In genomic region chr13:111856571-111856970, GRCh38 we compare ENCODE assay signal across 32 cellular contexts.
"Had no signal": no experiment of that assay in that cellular context is flagged by ENCODE, and none has a peak within 500 bp of the region (broad histone marks: within the 10 kb centered on the region; RNA-seq: fewer than 3 reads in every experiment).

No MANE protein-coding gene starts in this region.

- H3K4me3 Mint-ChIP-seq: activated B cell treated with CpG ODN at 0.5 μM for 24 hours; activated CD4-positive, alpha-beta memory T cell treated with anti-CD3 and anti-CD28 coated beads for 36 hours; activated CD4-positive, alpha-beta T cell treated with anti-CD3 and anti-CD28 coated beads for 36 hours; activated CD4-positive, alpha-beta T cell treated with anti-CD3 and anti-CD28 coated beads, Interleukin-2, amount 10 ng/mL, durations not matched to agents 24 days and 14 days; activated naive CD4-positive, alpha-beta T cell treated with anti-CD3 and anti-CD28 coated beads for 36 hours; activated naive CD4-positive, alpha-beta T cell treated with anti-CD3 and anti-CD28 coated beads, Interleukin-2, amount 50 U/mL, for 24 hours; activated naive CD8-positive, alpha-beta T cell treated with anti-CD3 and anti-CD28 coated beads for 36 hours; activated T-helper 1 cell treated with anti-CD3 and anti-CD28 coated beads, Interleukin-12 subunit alpha, Interleukin-12 subunit beta, Interleukin-2, Interleukin-4 antibody, amounts not matched to agents 30 ng/mL and 10 ng/mL and 1 ng/mL, durations not matched to agents 14 hours and 24 hours and 36 hours; central memory CD8-positive, alpha-beta T cell; effector memory CD8-positive, alpha-beta T cell; T-helper 17 cell; T-helper 2 cell treated with Interferon-gamma antibody and Interleukin-4, amounts not matched to agents 5 μg/mL and 100 μg/mL, for 36 hours had no signal

- H3K4me3 ChIP-seq: ascending aorta, breast epithelium, cardiac muscle cell, esophagus squamous epithelium, gastroesophageal sphincter had no signal

- H3K36me3 ChIP-seq: ascending aorta, breast epithelium, cardiac muscle cell, esophagus squamous epithelium, gastroesophageal sphincter, WERI-Rb-1 had no signal

- H3K4me1 ChIP-seq: ascending aorta, breast epithelium, esophagus squamous epithelium, gastroesophageal sphincter had no signal

- ATAC-seq: activated CD4-positive, alpha-beta T cell treated with anti-CD3 and anti-CD28 coated beads for 36 hours; effector memory CD8-positive, alpha-beta T cell; gastroesophageal sphincter; T-helper 17 cell had no signal

- H3K9me3 Mint-ChIP-seq: activated CD4-positive, alpha-beta memory T cell treated with anti-CD3 and anti-CD28 coated beads for 36 hours; activated CD4-positive, alpha-beta T cell treated with anti-CD3 and anti-CD28 coated beads, Interleukin-2, amount 10 ng/mL, durations not matched to agents 24 days and 14 days; activated naive CD4-positive, alpha-beta T cell treated with anti-CD3 and anti-CD28 coated beads for 36 hours; activated naive CD4-positive, alpha-beta T cell treated with anti-CD3 and anti-CD28 coated beads, Interleukin-2, amount 50 U/mL, for 24 hours; activated naive CD8-positive, alpha-beta T cell treated with anti-CD3 and anti-CD28 coated beads for 36 hours; activated T-helper 1 cell treated with anti-CD3 and anti-CD28 coated beads, Interleukin-12 subunit alpha, Interleukin-12 subunit beta, Interleukin-2, Interleukin-4 antibody, amounts not matched to agents 30 ng/mL and 10 ng/mL and 1 ng/mL, durations not matched to agents 14 hours and 24 hours and 36 hours; activated T-helper 2 cell treated with anti-CD3 and anti-CD28 coated beads, Interferon-gamma antibody, Interleukin-2, Interleukin-4, amounts not matched to agents 10 μg/mL and 5 μg/mL and 100 μg/mL, durations not matched to agents 14 hours and 24 hours and 36 hours; central memory CD8-positive, alpha-beta T cell; T-helper 2 cell treated with Interferon-gamma antibody and Interleukin-4, amounts not matched to agents 5 μg/mL and 100 μg/mL, for 36 hours had no signal

- H3K27ac ChIP-seq: ascending aorta, breast epithelium, cardiac muscle cell, esophagus squamous epithelium, gastroesophageal sphincter, WERI-Rb-1 had no signal

- H3K27ac Mint-ChIP-seq: activated B cell treated with CpG ODN at 0.5 μM for 24 hours; activated CD4-positive, alpha-beta memory T cell treated with anti-CD3 and anti-CD28 coated beads for 36 hours; activated CD4-positive, alpha-beta T cell treated with anti-CD3 and anti-CD28 coated beads for 36 hours; activated CD4-positive, alpha-beta T cell treated with anti-CD3 and anti-CD28 coated beads, Interleukin-2, amount 10 ng/mL, durations not matched to agents 24 days and 14 days; activated naive CD4-positive, alpha-beta T cell treated with anti-CD3 and anti-CD28 coated beads for 36 hours; activated naive CD4-positive, alpha-beta T cell treated with anti-CD3 and anti-CD28 coated beads, Interleukin-2, amount 50 U/mL, for 24 hours; activated naive CD8-positive, alpha-beta T cell treated with anti-CD3 and anti-CD28 coated beads for 36 hours; activated T-helper 1 cell treated with anti-CD3 and anti-CD28 coated beads, Interleukin-12 subunit alpha, Interleukin-12 subunit beta, Interleukin-2, Interleukin-4 antibody, amounts not matched to agents 30 ng/mL and 10 ng/mL and 1 ng/mL, durations not matched to agents 14 hours and 24 hours and 36 hours; activated T-helper 2 cell treated with anti-CD3 and anti-CD28 coated beads, Interferon-gamma antibody, Interleukin-2, Interleukin-4, amounts not matched to agents 10 μg/mL and 5 μg/mL and 100 μg/mL, durations not matched to agents 14 hours and 24 hours and 36 hours; effector memory CD8-positive, alpha-beta T cell; T-helper 17 cell; T-helper 2 cell treated with Interferon-gamma antibody and Interleukin-4, amounts not matched to agents 5 μg/mL and 100 μg/mL, for 36 hours had no signal

- H3K27me3 Mint-ChIP-seq: activated CD4-positive, alpha-beta memory T cell treated with anti-CD3 and anti-CD28 coated beads for 36 hours; activated CD4-positive, alpha-beta T cell treated with anti-CD3 and anti-CD28 coated beads for 36 hours; activated CD4-positive, alpha-beta T cell treated with anti-CD3 and anti-CD28 coated beads, Interleukin-2, amount 10 ng/mL, durations not matched to agents 24 days and 14 days; activated naive CD4-positive, alpha-beta T cell treated with anti-CD3 and anti-CD28 coated beads, Interleukin-2, amount 50 U/mL, for 24 hours had no signal

- H3K27me3 ChIP-seq: ascending aorta had no signal

- H3K4me1 Mint-ChIP-seq: activated B cell treated with CpG ODN at 0.5 μM for 24 hours; activated CD4-positive, alpha-beta T cell treated with anti-CD3 and anti-CD28 coated beads for 36 hours; activated CD4-positive, alpha-beta T cell treated with anti-CD3 and anti-CD28 coated beads, Interleukin-2, amount 10 ng/mL, durations not matched to agents 24 days and 14 days; activated naive CD4-positive, alpha-beta T cell treated with anti-CD3 and anti-CD28 coated beads, Interleukin-2, amount 50 U/mL, for 24 hours; activated naive CD8-positive, alpha-beta T cell treated with anti-CD3 and anti-CD28 coated beads for 36 hours; central memory CD8-positive, alpha-beta T cell; T-helper 17 cell had no signal

- H3K9me3 ChIP-seq: ascending aorta, esophagus squamous epithelium had no signal

- H3K36me3 Mint-ChIP-seq: activated CD4-positive, alpha-beta memory T cell treated with anti-CD3 and anti-CD28 coated beads for 36 hours; activated naive CD4-positive, alpha-beta T cell treated with anti-CD3 and anti-CD28 coated beads, Interleukin-2, amount 50 U/mL, for 24 hours; activated naive CD8-positive, alpha-beta T cell treated with anti-CD3 and anti-CD28 coated beads for 36 hours; brain had no signal

- DNase-seq: activated B cell treated with CpG ODN at 0.5 μM for 24 hours; activated CD4-positive, alpha-beta memory T cell treated with anti-CD3 and anti-CD28 coated beads for 36 hours; activated CD4-positive, alpha-beta T cell treated with anti-CD3 and anti-CD28 coated beads for 36 hours; activated CD4-positive, alpha-beta T cell treated with anti-CD3 and anti-CD28 coated beads, Interleukin-2, amount 10 ng/mL, durations not matched to agents 24 days and 14 days; activated CD4-positive, CD25-positive, alpha-beta regulatory T cell treated with anti-CD3 and anti-CD28 coated beads, Interleukin-2, amount 50 U/mL, for 72 hours; activated CD8-positive, alpha-beta memory T cell treated with anti-CD3 and anti-CD28 coated beads, Interleukin-2, amount 50 U/mL, for 4 hours; activated effector memory CD4-positive, alpha-beta T cell treated with anti-CD3 and anti-CD28 coated beads, Interleukin-2, amount 50 U/mL, for 16 hours; activated naive CD4-positive, alpha-beta T cell treated with anti-CD3 and anti-CD28 coated beads for 36 hours; activated naive CD8-positive, alpha-beta T cell treated with anti-CD3 and anti-CD28 coated beads for 36 hours; activated T-cell treated with anti-CD3 and anti-CD28 coated beads, Interleukin-2, amount 50 U/mL, for 1 hour; activated T-cell treated with anti-CD3 and anti-CD28 coated beads, Interleukin-2, amount 50 U/mL, for 48 hours; cortex of kidney; dermis blood vessel endothelial cell; effector CD4-positive, alpha-beta T cell; effector memory CD8-positive, alpha-beta T cell; erythroblast; esophagus squamous epithelium; foreskin melanocyte; T-helper 1 cell; T-helper 17 cell; T1000; WERI-Rb-1 had no signal
